ENCODE assay signal across 1 cellular context in genomic region chr18:58263055-58263732, GRCh38.
TF ChIP-seq lines count a peak whose summit lies in the region.

No MANE protein-coding gene starts in this region.

TF ChIP-seq in K562, 482 proteins besides CTCF, POLR2A, EP300 and RAD21 (continued from another document):
- no peak for TF ChIP-seq ZNF277 (CRISPR knock-in tag; IDR thresholded peaks at IDR 0.05; ENCODE audit: borderline replicate concordance)
- 0 out of 2 replicates have a peak, but pooled peaks have one; percentile 35 for TF ChIP-seq SMARCC2 (IDR thresholded peaks at IDR 0.05; ENCODE audit: low read depth)
- peak; percentile 81 for TF ChIP-seq ATF3 (IDR thresholded peaks at IDR 0.05)
- no peak for TF ChIP-seq ATF3 (CRISPR knock-in tag; conservative IDR thresholded peaks at IDR 0.05)
- TF ChIP-seq DPF2 (IDR thresholded peaks at IDR 0.05): 0 out of 2 replicates have a peak, but pooled peaks have one; percentile 66
- TF ChIP-seq SNIP1 (IDR thresholded peaks at IDR 0.05; ENCODE audit: low read depth): no peak
- 0 out of 2 replicates have a peak, but pooled peaks have one; percentile 38 for TF ChIP-seq LEF1 (IDR thresholded peaks at IDR 0.05)
- no peak for TF ChIP-seq MLLT1 (IDR thresholded peaks at IDR 0.05)
- TF ChIP-seq C11orf30 (IDR thresholded peaks at IDR 0.05; ENCODE audit: low read depth): no peak
- no peak for TF ChIP-seq GABPB1 (CRISPR knock-in tag; IDR thresholded peaks at IDR 0.05)
- TF ChIP-seq PBX2 (CRISPR knock-in tag; IDR thresholded peaks at IDR 0.05; ENCODE audit: low read depth): no peak
- TF ChIP-seq PBX2 (tag; conservative IDR thresholded peaks at IDR 0.05; ENCODE audit: low read depth): peak; percentile 91
- peak; percentile 64; the same call in 1 of the 2 replicates for TF ChIP-seq JUND (IDR thresholded peaks at IDR 0.05; ENCODE audit: borderline replicate concordance, low read depth, low read length)
- TF ChIP-seq JUND (tag; IDR thresholded peaks at IDR 0.05; ENCODE audit: borderline replicate concordance, low read depth, low read length): peak; percentile 72
- peak; percentile 92 for TF ChIP-seq PKNOX1 (IDR thresholded peaks at IDR 0.05)
